In genomic region chr3:196096382-196096953, GRCh38 we compare ENCODE assay signal across 1 cellular context.
TF ChIP-seq lines count a peak whose summit lies in the region.

No MANE protein-coding gene starts in this region.

TF ChIP-seq in H1, 55 proteins besides CTCF, POLR2A, EP300 and RAD21:
- no peak for TF ChIP-seq POU5F1 (IDR thresholded peaks at IDR 0.05; ENCODE audit: low read depth, low read length)
- TF ChIP-seq RNF2 (IDR thresholded peaks at IDR 0.05; ENCODE audit: borderline replicate concordance, low read depth, low read length, missing control alignments, poor library complexity, severe bottlenecking), result no peak
- no peak for TF ChIP-seq RBBP5 (IDR thresholded peaks at IDR 0.05; ENCODE audit: borderline replicate concordance, low read depth, low read length)
- TF ChIP-seq MAX (IDR thresholded peaks at IDR 0.05), result no peak
- no peak for TF ChIP-seq SP1 (IDR thresholded peaks at IDR 0.05; ENCODE audit: low read depth, low read length)
- TF ChIP-seq RXRA (IDR thresholded peaks at IDR 0.05; ENCODE audit: insufficient read depth, low read depth, low read length), result no peak
- TF ChIP-seq CEBPB (IDR thresholded peaks at IDR 0.05; ENCODE audit: low read depth, low read length), result no peak
- no peak for TF ChIP-seq TBP (IDR thresholded peaks at IDR 0.05; ENCODE audit: low read depth, low read length)
- no peak for TF ChIP-seq SP4 (IDR thresholded peaks at IDR 0.05; ENCODE audit: low read length)
